Comparison of ENCODE assay signal across 1 cellular context in the genomic region with DNA sequence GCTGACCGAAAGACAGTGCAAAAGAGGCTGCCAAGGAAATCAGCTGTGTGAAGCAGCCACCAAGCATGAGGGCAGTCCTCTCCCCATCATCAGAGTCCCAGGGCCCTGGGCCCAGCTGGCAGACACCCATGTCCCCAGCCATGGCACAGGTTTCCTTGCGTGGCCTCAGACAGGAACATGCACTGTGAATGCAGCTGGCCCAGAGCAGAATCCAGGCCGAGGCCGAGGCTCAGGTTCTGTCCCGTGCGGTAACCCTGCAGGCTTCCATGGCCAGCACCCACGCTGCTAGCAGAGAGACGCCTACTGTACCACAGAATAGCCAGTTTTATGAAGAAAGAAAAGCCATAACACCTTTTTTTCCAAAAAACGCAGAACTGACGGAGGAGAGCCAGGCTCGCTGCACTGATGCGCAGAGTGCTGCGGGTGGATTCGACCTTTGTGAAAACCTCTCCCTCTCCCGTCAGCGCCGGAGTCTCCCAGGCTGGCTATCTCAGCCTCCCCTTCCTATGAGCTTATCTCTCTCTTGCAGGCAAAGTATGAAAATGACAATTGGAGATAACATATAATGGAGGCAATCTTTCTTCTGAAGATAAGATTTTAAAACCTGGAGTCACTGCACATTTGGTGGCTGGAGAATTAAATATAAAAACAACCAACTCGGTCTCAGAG.
TF ChIP-seq lines count a peak whose summit lies in the region.

No MANE protein-coding gene starts in this region.

TF ChIP-seq in K562, 482 proteins besides CTCF, POLR2A, EP300 and RAD21 (continued from another document and continues in another):
- TF ChIP-seq, protein P1, sequence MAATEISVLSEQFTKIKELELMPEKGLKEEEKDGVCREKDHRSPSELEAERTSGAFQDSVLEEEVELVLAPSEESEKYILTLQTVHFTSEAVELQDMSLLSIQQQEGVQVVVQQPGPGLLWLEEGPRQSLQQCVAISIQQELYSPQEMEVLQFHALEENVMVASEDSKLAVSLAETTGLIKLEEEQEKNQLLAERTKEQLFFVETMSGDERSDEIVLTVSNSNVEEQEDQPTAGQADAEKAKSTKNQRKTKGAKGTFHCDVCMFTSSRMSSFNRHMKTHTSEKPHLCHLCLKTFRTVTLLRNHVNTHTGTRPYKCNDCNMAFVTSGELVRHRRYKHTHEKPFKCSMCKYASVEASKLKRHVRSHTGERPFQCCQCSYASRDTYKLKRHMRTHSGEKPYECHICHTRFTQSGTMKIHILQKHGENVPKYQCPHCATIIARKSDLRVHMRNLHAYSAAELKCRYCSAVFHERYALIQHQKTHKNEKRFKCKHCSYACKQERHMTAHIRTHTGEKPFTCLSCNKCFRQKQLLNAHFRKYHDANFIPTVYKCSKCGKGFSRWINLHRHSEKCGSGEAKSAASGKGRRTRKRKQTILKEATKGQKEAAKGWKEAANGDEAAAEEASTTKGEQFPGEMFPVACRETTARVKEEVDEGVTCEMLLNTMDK (IDR thresholded peaks at IDR 0.05; ENCODE audit: borderline replicate concordance, insufficient read depth, low read depth, low read length, poor library complexity, severe bottlenecking): no peak
- TF ChIP-seq, protein P2, sequence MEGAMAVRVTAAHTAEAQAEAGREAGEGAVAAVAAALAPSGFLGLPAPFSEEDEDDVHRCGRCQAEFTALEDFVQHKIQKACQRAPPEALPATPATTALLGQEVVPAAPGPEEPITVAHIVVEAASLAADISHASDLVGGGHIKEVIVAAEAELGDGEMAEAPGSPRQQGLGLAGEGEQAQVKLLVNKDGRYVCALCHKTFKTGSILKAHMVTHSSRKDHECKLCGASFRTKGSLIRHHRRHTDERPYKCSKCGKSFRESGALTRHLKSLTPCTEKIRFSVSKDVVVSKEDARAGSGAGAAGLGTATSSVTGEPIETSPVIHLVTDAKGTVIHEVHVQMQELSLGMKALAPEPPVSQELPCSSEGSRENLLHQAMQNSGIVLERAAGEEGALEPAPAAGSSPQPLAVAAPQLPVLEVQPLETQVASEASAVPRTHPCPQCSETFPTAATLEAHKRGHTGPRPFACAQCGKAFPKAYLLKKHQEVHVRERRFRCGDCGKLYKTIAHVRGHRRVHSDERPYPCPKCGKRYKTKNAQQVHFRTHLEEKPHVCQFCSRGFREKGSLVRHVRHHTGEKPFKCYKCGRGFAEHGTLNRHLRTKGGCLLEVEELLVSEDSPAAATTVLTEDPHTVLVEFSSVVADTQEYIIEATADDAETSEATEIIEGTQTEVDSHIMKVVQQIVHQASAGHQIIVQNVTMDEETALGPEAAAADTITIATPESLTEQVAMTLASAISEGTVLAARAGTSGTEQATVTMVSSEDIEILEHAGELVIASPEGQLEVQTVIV (CRISPR knock-in tag; IDR thresholded peaks at IDR 0.05; ENCODE audit: borderline replicate concordance): no peak
- peak; percentile 98 for TF ChIP-seq ZNF644 (tag; IDR thresholded peaks at IDR 0.05; ENCODE audit: low read depth)
- TF ChIP-seq, protein P3, sequence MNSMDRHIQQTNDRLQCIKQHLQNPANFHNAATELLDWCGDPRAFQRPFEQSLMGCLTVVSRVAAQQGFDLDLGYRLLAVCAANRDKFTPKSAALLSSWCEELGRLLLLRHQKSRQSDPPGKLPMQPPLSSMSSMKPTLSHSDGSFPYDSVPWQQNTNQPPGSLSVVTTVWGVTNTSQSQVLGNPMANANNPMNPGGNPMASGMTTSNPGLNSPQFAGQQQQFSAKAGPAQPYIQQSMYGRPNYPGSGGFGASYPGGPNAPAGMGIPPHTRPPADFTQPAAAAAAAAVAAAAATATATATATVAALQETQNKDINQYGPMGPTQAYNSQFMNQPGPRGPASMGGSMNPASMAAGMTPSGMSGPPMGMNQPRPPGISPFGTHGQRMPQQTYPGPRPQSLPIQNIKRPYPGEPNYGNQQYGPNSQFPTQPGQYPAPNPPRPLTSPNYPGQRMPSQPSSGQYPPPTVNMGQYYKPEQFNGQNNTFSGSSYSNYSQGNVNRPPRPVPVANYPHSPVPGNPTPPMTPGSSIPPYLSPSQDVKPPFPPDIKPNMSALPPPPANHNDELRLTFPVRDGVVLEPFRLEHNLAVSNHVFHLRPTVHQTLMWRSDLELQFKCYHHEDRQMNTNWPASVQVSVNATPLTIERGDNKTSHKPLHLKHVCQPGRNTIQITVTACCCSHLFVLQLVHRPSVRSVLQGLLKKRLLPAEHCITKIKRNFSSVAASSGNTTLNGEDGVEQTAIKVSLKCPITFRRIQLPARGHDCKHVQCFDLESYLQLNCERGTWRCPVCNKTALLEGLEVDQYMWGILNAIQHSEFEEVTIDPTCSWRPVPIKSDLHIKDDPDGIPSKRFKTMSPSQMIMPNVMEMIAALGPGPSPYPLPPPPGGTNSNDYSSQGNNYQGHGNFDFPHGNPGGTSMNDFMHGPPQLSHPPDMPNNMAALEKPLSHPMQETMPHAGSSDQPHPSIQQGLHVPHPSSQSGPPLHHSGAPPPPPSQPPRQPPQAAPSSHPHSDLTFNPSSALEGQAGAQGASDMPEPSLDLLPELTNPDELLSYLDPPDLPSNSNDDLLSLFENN (IDR thresholded peaks at IDR 0.05; ENCODE audit: low read depth in 2 of 2, low read length in 2 of 2): peak in 1 of 2 experiments; percentile 98; a peak in 2 of 4 replicates
- 0 out of 2 replicates have a peak, but pooled peaks have one; percentile 48 for TF ChIP-seq ADNP (tag; IDR thresholded peaks at IDR 0.05)
- TF ChIP-seq ZNF384 (IDR thresholded peaks at IDR 0.05; ENCODE audit: low read depth, low read length): 0 out of 2 replicates have a peak, but pooled peaks have one; percentile 22
- TF ChIP-seq KDM1A (IDR thresholded peaks at IDR 0.05): peak; percentile 96 to 98
- peak in 1 of 2 experiments; percentile 38; a peak in 1 of 4 replicates for TF ChIP-seq ETV6 (IDR thresholded peaks at IDR 0.05; ENCODE audit: borderline replicate concordance in 1 of 2, low read depth in 2 of 2, low read length in 1 of 2)
- TF ChIP-seq ETV6 (CRISPR knock-in tag; IDR thresholded peaks at IDR 0.05; ENCODE audit: borderline replicate concordance): no peak
- peak; percentile 97 for TF ChIP-seq TARDBP (IDR thresholded peaks at IDR 0.05)
- TF ChIP-seq NR2C1 (IDR thresholded peaks at IDR 0.05): peak; percentile 70; the same call in 1 of the 2 replicates
- peak; percentile 84 for TF ChIP-seq NR2C1 (tag; IDR thresholded peaks at IDR 0.05)
- TF ChIP-seq EZH2 (IDR thresholded peaks at IDR 0.05; ENCODE audit: borderline replicate concordance, low read depth, low read length): peak; percentile 94; the same call in 1 of the 2 replicates
- TF ChIP-seq NCOA4 (IDR thresholded peaks at IDR 0.05; ENCODE audit: partially characterized antibody): peak; percentile 55
- no peak for TF ChIP-seq HMG20B (CRISPR knock-in tag; IDR thresholded peaks at IDR 0.05)
- TF ChIP-seq ZNF12 (CRISPR knock-in tag; IDR thresholded peaks at IDR 0.05): no peak
- TF ChIP-seq EGR1 (conservative IDR thresholded peaks at IDR 0.05): no peak
- TF ChIP-seq, protein P4, sequence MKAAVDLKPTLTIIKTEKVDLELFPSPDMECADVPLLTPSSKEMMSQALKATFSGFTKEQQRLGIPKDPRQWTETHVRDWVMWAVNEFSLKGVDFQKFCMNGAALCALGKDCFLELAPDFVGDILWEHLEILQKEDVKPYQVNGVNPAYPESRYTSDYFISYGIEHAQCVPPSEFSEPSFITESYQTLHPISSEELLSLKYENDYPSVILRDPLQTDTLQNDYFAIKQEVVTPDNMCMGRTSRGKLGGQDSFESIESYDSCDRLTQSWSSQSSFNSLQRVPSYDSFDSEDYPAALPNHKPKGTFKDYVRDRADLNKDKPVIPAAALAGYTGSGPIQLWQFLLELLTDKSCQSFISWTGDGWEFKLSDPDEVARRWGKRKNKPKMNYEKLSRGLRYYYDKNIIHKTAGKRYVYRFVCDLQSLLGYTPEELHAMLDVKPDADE (conservative IDR thresholded peaks at IDR 0.05; ENCODE audit: control insufficient read depth, low read depth, low read length): peak; percentile 69; the same call in 1 of the 2 replicates
- TF ChIP-seq ARID1B (IDR thresholded peaks at IDR 0.05): peak; percentile 100
- TF ChIP-seq HDAC3 (IDR thresholded peaks at IDR 0.05; ENCODE audit: borderline replicate concordance, partially characterized antibody): peak; percentile 96
- TF ChIP-seq, protein P5, sequence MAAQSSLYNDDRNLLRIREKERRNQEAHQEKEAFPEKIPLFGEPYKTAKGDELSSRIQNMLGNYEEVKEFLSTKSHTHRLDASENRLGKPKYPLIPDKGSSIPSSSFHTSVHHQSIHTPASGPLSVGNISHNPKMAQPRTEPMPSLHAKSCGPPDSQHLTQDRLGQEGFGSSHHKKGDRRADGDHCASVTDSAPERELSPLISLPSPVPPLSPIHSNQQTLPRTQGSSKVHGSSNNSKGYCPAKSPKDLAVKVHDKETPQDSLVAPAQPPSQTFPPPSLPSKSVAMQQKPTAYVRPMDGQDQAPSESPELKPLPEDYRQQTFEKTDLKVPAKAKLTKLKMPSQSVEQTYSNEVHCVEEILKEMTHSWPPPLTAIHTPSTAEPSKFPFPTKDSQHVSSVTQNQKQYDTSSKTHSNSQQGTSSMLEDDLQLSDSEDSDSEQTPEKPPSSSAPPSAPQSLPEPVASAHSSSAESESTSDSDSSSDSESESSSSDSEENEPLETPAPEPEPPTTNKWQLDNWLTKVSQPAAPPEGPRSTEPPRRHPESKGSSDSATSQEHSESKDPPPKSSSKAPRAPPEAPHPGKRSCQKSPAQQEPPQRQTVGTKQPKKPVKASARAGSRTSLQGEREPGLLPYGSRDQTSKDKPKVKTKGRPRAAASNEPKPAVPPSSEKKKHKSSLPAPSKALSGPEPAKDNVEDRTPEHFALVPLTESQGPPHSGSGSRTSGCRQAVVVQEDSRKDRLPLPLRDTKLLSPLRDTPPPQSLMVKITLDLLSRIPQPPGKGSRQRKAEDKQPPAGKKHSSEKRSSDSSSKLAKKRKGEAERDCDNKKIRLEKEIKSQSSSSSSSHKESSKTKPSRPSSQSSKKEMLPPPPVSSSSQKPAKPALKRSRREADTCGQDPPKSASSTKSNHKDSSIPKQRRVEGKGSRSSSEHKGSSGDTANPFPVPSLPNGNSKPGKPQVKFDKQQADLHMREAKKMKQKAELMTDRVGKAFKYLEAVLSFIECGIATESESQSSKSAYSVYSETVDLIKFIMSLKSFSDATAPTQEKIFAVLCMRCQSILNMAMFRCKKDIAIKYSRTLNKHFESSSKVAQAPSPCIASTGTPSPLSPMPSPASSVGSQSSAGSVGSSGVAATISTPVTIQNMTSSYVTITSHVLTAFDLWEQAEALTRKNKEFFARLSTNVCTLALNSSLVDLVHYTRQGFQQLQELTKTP (IDR thresholded peaks at IDR 0.05; ENCODE audit: low read depth in 1 of 2, partially characterized antibody in 2 of 2): peak in 1 of 2 experiments; percentile 91
- TF ChIP-seq RFX7 (CRISPR knock-in tag; IDR thresholded peaks at IDR 0.05): no peak
- TF ChIP-seq ATF1 (CRISPR knock-in tag; IDR thresholded peaks at IDR 0.05): no peak
- TF ChIP-seq ATF1 (tag; IDR thresholded peaks at IDR 0.05): peak; percentile 51
- TF ChIP-seq SP1 (CRISPR knock-in tag; IDR thresholded peaks at IDR 0.05): peak; percentile 26; the same call in 1 of the 2 replicates
- TF ChIP-seq POLR2AphosphoS5 (IDR thresholded peaks at IDR 0.05; ENCODE audit: control insufficient read depth, insufficient read depth, low read depth, low read length): peak; percentile 98
- TF ChIP-seq KLF1 (tag; IDR thresholded peaks at IDR 0.05): no peak
- TF ChIP-seq CXXC5 (CRISPR knock-in tag; IDR thresholded peaks at IDR 0.05): peak; percentile 95
- TF ChIP-seq, protein P6, sequence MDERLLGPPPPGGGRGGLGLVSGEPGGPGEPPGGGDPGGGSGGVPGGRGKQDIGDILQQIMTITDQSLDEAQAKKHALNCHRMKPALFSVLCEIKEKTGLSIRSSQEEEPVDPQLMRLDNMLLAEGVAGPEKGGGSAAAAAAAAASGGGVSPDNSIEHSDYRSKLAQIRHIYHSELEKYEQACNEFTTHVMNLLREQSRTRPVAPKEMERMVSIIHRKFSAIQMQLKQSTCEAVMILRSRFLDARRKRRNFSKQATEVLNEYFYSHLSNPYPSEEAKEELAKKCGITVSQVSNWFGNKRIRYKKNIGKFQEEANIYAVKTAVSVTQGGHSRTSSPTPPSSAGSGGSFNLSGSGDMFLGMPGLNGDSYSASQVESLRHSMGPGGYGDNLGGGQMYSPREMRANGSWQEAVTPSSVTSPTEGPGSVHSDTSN (CRISPR knock-in tag; IDR thresholded peaks at IDR 0.05; ENCODE audit: low read depth): no peak
- TF ChIP-seq, protein P6 (tag; conservative IDR thresholded peaks at IDR 0.05; ENCODE audit: low read depth): peak; percentile 74
- no peak for TF ChIP-seq ZNF57 (CRISPR knock-in tag; IDR thresholded peaks at IDR 0.05)
- peak; percentile 68; the same call in 1 of the 2 replicates for TF ChIP-seq ZNF24 (IDR thresholded peaks at IDR 0.05)
- peak; percentile 99 for TF ChIP-seq FOXM1 (IDR thresholded peaks at IDR 0.05; ENCODE audit: low read depth)
- no peak for TF ChIP-seq FOXM1 (CRISPR knock-in tag; IDR thresholded peaks at IDR 0.05; ENCODE audit: low read depth)
- peak; percentile 72; the same call in 1 of the 2 replicates for TF ChIP-seq JUND (IDR thresholded peaks at IDR 0.05; ENCODE audit: borderline replicate concordance, low read depth, low read length)
- TF ChIP-seq JUND (tag; IDR thresholded peaks at IDR 0.05; ENCODE audit: borderline replicate concordance, low read depth, low read length): peak; percentile 30; the same call in 1 of the 3 replicates
- TF ChIP-seq SMARCE1 (IDR thresholded peaks at IDR 0.05): peak; percentile 100
- TF ChIP-seq RAD51 (IDR thresholded peaks at IDR 0.05; ENCODE audit: borderline replicate concordance, low read depth): 0 out of 2 replicates have a peak, but pooled peaks have one; percentile 20
- TF ChIP-seq KLF10 (CRISPR knock-in tag; IDR thresholded peaks at IDR 0.05): no peak
- no peak for TF ChIP-seq BRD9 (IDR thresholded peaks at IDR 0.05; ENCODE audit: low read depth, partially characterized antibody)
- peak; percentile 58 to 93; a peak in 3 of 4 replicates for TF ChIP-seq HDAC1 (IDR thresholded peaks at IDR 0.05)
- no peak for TF ChIP-seq NR4A1 (CRISPR knock-in tag; IDR thresholded peaks at IDR 0.05)
- peak; percentile 92 for TF ChIP-seq NR4A1 (tag; IDR thresholded peaks at IDR 0.05)
- TF ChIP-seq, protein P7, sequence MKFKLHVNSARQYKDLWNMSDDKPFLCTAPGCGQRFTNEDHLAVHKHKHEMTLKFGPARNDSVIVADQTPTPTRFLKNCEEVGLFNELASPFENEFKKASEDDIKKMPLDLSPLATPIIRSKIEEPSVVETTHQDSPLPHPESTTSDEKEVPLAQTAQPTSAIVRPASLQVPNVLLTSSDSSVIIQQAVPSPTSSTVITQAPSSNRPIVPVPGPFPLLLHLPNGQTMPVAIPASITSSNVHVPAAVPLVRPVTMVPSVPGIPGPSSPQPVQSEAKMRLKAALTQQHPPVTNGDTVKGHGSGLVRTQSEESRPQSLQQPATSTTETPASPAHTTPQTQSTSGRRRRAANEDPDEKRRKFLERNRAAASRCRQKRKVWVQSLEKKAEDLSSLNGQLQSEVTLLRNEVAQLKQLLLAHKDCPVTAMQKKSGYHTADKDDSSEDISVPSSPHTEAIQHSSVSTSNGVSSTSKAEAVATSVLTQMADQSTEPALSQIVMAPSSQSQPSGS (CRISPR knock-in tag; IDR thresholded peaks at IDR 0.05): no peak
- TF ChIP-seq ZNF79 (CRISPR knock-in tag; IDR thresholded peaks at IDR 0.05; ENCODE audit: low read depth): 0 out of 2 replicates have a peak, but pooled peaks have one; percentile 51
